ENCODE assay signal across 27 cellular contexts in the genomic region with DNA sequence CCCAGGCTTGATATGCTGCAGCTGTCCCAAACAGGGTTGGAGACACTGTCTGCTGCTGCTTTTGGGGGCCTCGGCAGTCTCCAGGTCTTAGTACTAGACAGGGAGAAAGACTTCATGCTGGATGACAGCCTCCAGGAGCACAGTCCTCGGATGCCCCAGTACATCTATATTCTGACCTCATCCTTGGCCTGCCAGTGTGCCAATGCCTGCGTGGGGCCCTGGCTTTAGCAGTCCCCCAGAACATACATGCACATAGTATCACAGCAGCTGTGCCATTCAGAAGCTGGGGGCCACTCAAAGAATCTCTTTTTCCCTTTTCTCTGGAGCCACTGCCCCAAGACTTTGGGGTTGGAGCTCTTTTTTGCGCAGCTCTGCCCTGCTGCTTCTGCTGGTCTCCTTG.
"Had no signal": no experiment of that assay in that cellular context is flagged by ENCODE, and none has a peak within 500 bp of the region (broad histone marks: within the 10 kb centered on the region; RNA-seq: fewer than 3 reads in every experiment).

No MANE protein-coding gene starts in this region.

- DNase-seq: cerebellar nuclear complex; effector CD8-positive, alpha-beta T cell; endodermal cell; gastrocnemius medialis; left colon; left ventricle myocardium superior; lower lobe of right lung; naive thymus-derived CD8-positive, alpha-beta T cell; nephron progenitor cell; occipital lobe; right lobe of liver; stimulated activated CD4-positive, alpha-beta T cell treated with anti-CD3 and anti-CD28 coated beads, Interleukin-12 subunit alpha, Interleukin-12 subunit beta, amount 100 ng/mL, for 4 hours; stimulated activated CD4-positive, alpha-beta T cell treated with anti-CD3 and anti-CD28 coated beads, Interleukin-2, amount 100 ng/mL, for 24 hours; stimulated activated CD4-positive, alpha-beta T cell treated with anti-CD3 and anti-CD28 coated beads, Interleukin-4, amount 100 ng/mL, for 24 hours; stimulated activated naive CD4-positive, alpha-beta T cell treated with Interleukin-2 at 50 U/mL for 16 hours; stomach; transverse colon; upper lobe of right lung had no signal

- H3K36me3 Mint-ChIP-seq: naive thymus-derived CD8-positive, alpha-beta T cell; stimulated activated effector memory CD8-positive, alpha-beta T cell treated with anti-CD3 and anti-CD28 coated beads, Interleukin-12 subunit alpha, Interleukin-12 subunit beta, amount 100 ng/mL, for 72 hours had no signal

- H3K27ac ChIP-seq: epithelial cell of prostate, gastrocnemius medialis, hepatocyte, lower lobe of right lung, parathyroid adenoma, right lobe of liver, stomach, thoracic aorta, transverse colon, upper lobe of right lung, vagina had no signal

- ATAC-seq: esophagus mucosa; gastrocnemius medialis; left colon; left ventricle myocardium superior; lower lobe of right lung; naive thymus-derived CD8-positive, alpha-beta T cell; right lobe of liver; stimulated activated effector memory CD8-positive, alpha-beta T cell treated with anti-CD3 and anti-CD28 coated beads, Interleukin-12 subunit alpha, Interleukin-12 subunit beta, amount 100 ng/mL, for 72 hours; upper lobe of right lung had no signal

- H3K36me3 ChIP-seq: gastrocnemius medialis, lower lobe of right lung, right lobe of liver, stomach, thoracic aorta, transverse colon, upper lobe of right lung, vagina had no signal

- H3K27me3 ChIP-seq: gastrocnemius medialis, hepatocyte, right lobe of liver, stomach, transverse colon, upper lobe of right lung, vagina had no signal

- H3K27ac Mint-ChIP-seq: endodermal cell; nephron progenitor cell; progenitor cell of endocrine pancreas; stimulated activated effector memory CD8-positive, alpha-beta T cell treated with anti-CD3 and anti-CD28 coated beads, Interleukin-12 subunit alpha, Interleukin-12 subunit beta, amount 100 ng/mL, for 72 hours had no signal

- H3K9me3 ChIP-seq: gastrocnemius medialis, lower lobe of right lung, right lobe of liver, stomach, thoracic aorta, transverse colon, upper lobe of right lung, vagina had no signal

- H3K4me2 ChIP-seq: hepatocyte, smooth muscle cell had no signal

- H3K4me3 Mint-ChIP-seq: endodermal cell; naive thymus-derived CD8-positive, alpha-beta T cell; nephron progenitor cell; stimulated activated effector memory CD8-positive, alpha-beta T cell treated with anti-CD3 and anti-CD28 coated beads, Interleukin-12 subunit alpha, Interleukin-12 subunit beta, amount 100 ng/mL, for 72 hours had no signal

- H2AFZ ChIP-seq: hepatocyte, parathyroid adenoma had no signal

- H3K9me3 Mint-ChIP-seq: endodermal cell; naive thymus-derived CD8-positive, alpha-beta T cell; stimulated activated effector memory CD8-positive, alpha-beta T cell treated with anti-CD3 and anti-CD28 coated beads, Interleukin-12 subunit alpha, Interleukin-12 subunit beta, amount 100 ng/mL, for 72 hours had no signal

- H3K4me1 ChIP-seq: parathyroid adenoma had no signal

- H3K4me3 ChIP-seq: gastrocnemius medialis, hepatocyte, lower lobe of right lung, right lobe of liver, smooth muscle cell, stomach, thoracic aorta, transverse colon, upper lobe of right lung, vagina had no signal

- H3K79me2 ChIP-seq: parathyroid adenoma had no signal
